Comparison of ENCODE assay signal across 11 cellular contexts in genomic region chr7:1611708-1612241, GRCh38. TPM values are rescaled to one million over a fixed set of nuclear protein-coding genes. Genes with fewer than 3 reads are reported as not detected.
DNase-seq lines count a peak whose midpoint lies in the region; ATAC-seq, FAIRE-seq and TF ChIP-seq lines count a peak whose summit lies in the region.
"Had no signal": no experiment of that assay in that cellular context is flagged by ENCODE, and none has a peak within 500 bp of the region (broad histone marks: within the 10 kb centered on the region; RNA-seq: fewer than 3 reads in every experiment).

No MANE protein-coding gene starts in this region.

- ATAC-seq in GM21825 (IDR thresholded peaks at IDR 0.05; ENCODE audit: unreplicated experiment), result no peak
- ATAC-seq in HG03045 (IDR thresholded peaks at IDR 0.05; ENCODE audit: unreplicated experiment), result no peak

- H3K27ac Mint-ChIP-seq in MCF 10A (ENCODE audit: low read depth, unreplicated experiment), result no peak overlapping the region
- peak overlapping the region; percentile 69 for H3K27ac Mint-ChIP-seq in astrocyte (ENCODE audit: unreplicated experiment)

- CTCF ChIA-PET in MCF 10A (lab: Yijun Ruan, JAX), result no interaction called here
- CTCF ChIA-PET in GM10248 (lab: Yijun Ruan, JAX), result no interaction called here

- H3K27me3 Mint-ChIP-seq in MCF 10A (ENCODE audit: insufficient read depth, unreplicated experiment) (peaks cover 27% of the 10 kb centered on the region), astrocyte (ENCODE audit: low read depth, unreplicated experiment) (peaks cover 30% of the 10 kb centered on the region)

- TF ChIP-seq CTCF in MCF 10A (IDR thresholded peaks at IDR 0.05; ENCODE audit: unreplicated experiment), result no peak
- TF ChIP-seq CTCF in breast epithelium (IDR thresholded peaks at IDR 0.05), result no peak
- no peak for TF ChIP-seq CTCF in astrocyte (IDR thresholded peaks at IDR 0.05; ENCODE audit: insufficient read depth, low read depth, low read length)
- no peak for TF ChIP-seq CTCF in GM10248 (IDR thresholded peaks at IDR 0.05; ENCODE audit: control extremely low read depth, extremely low read depth, low read depth, missing control alignments)

- H3K4me1 Mint-ChIP-seq in MCF 10A (ENCODE audit: insufficient read depth, unreplicated experiment) (peaks cover 17% of the 10 kb centered on the region), astrocyte (ENCODE audit: low read depth, unreplicated experiment) (peaks cover 9% of the 10 kb centered on the region)

- H3K27me3 ChIP-seq in breast epithelium (peaks cover 0 to 7% of the 10 kb centered on the region in 2 donors), astrocyte (ENCODE audit: insufficient read depth, low read length) (no peaks in the 10 kb centered on the region)

- H3K9me3 ChIP-seq in breast epithelium (no peaks in the 10 kb centered on the region), astrocyte (ENCODE audit: insufficient read depth, low read depth, low read length) (no peaks in the 10 kb centered on the region)
- H3K9me3 ChIP-seq: heart right ventricle had no signal

- no peak overlapping the region for H3K4me3 ChIP-seq in breast epithelium
- H3K4me3 ChIP-seq in astrocyte (ENCODE audit: insufficient read depth, low read depth, low read length), result no peak overlapping the region
- H3K4me3 ChIP-seq: heart right ventricle had no signal

- H3K9me3 Mint-ChIP-seq in MCF 10A (ENCODE audit: unreplicated experiment) (no peaks in the 10 kb centered on the region), astrocyte (ENCODE audit: unreplicated experiment) (peaks cover 5% of the 10 kb centered on the region)

- H3K27ac ChIP-seq in breast epithelium (no peak overlapping the region), astrocyte (ENCODE audit: low read depth, low read length) (peak overlapping the region; percentile 41)
- H3K27ac ChIP-seq: heart right ventricle had no signal

- H3K36me3 Mint-ChIP-seq in MCF 10A (ENCODE audit: insufficient read depth, unreplicated experiment) (peaks cover 7% of the 10 kb centered on the region), astrocyte (ENCODE audit: low read depth, unreplicated experiment) (no peaks in the 10 kb centered on the region)

- no peaks in the 10 kb centered on the region for H4K20me1 ChIP-seq in astrocyte (ENCODE audit: insufficient read depth, low read length)

- H3K36me3 ChIP-seq in breast epithelium (no peaks in the 10 kb centered on the region), astrocyte (ENCODE audit: insufficient read depth, low read length) (no peaks in the 10 kb centered on the region)
- H3K36me3 ChIP-seq: heart right ventricle had no signal

- no TSS peak for BruUV-seq in MCF 10A (replicated peaks; lab: Mats Ljungman, UMichigan)

- H3K9ac ChIP-seq in astrocyte (ENCODE audit: low read length), result peak overlapping the region; percentile 30

- H3K4me3 Mint-ChIP-seq in MCF 10A (ENCODE audit: unreplicated experiment) (no peak overlapping the region), astrocyte (ENCODE audit: unreplicated experiment) (no peak overlapping the region)

- H3K4me2 ChIP-seq in astrocyte (ENCODE audit: low read length), result peak overlapping the region; percentile 55

- DNase-seq in MCF 10A (ENCODE audit: unreplicated experiment) (peak; percentile 93), breast epithelium (ENCODE audit: low spot score in 2 of 2) (no peak), astrocyte (ENCODE audit: low read depth) (peak; percentile 92), iris pigment epithelial cell (ENCODE audit: low read depth) (peak; percentile 64), NCI-H69 (lab: John Stamatoyannopoulos, UW) (no peak), GM10248 (ENCODE audit: extremely low spot score) (no peak)
- DNase-seq: 8988T, heart right ventricle, NCI-H1417 had no signal

- intact Hi-C loops in MCF 10A (cut with micrococcal nuclease) (no loop called here), breast epithelium (cut with DNase I; ENCODE audit: low total_unique reads) (no loop called here)

- TF ChIP-seq POLR2A in breast epithelium (IDR thresholded peaks at IDR 0.05), result no peak

- H2AFZ ChIP-seq in astrocyte (ENCODE audit: low read depth, low read length), result peak overlapping the region; percentile 17

- no peak for FAIRE-seq in astrocyte (lab: Jason Lieb, UNC)

- no peaks in the 10 kb centered on the region for H3K79me2 ChIP-seq in astrocyte (ENCODE audit: insufficient read depth, low read length)

- POLR2A ChIA-PET in MCF 10A (lab: Yijun Ruan, JAX), result no interaction called here
- POLR2A ChIA-PET in GM10248 (lab: Yijun Ruan, JAX), result no interaction called here

- H3K4me1 ChIP-seq in breast epithelium (no peaks in the 10 kb centered on the region), astrocyte (ENCODE audit: insufficient read depth, low read length) (peaks cover 7% of the 10 kb centered on the region)
- H3K4me1 ChIP-seq: heart right ventricle had no signal

RNA-seq across cellular contexts. Expression of gene PSMG3, which starts 41.9 kb away (rescaled TPM):
- 38.2 and 42.1 TPM in 2 replicates for total RNA-seq in MCF 10A (2022)
- 10 to 100 TPM; 32.6 to 52.8 (median 45.4) TPM for total RNA-seq in breast epithelium
- total RNA-seq in astrocyte, result 30.3 and 33.6 TPM in 2 replicates

RNA-seq across cellular contexts. Expression of gene TMEM184A, which starts 55.8 kb away (rescaled TPM):
- total RNA-seq in MCF 10A (2022) (9.0 and 14.2 TPM in 2 replicates), breast epithelium (1 to 10 TPM in 2 of 3 donors, not detected in 1; 6.6 to 8.2 TPM), astrocyte (1.8 and 2.1 TPM in 2 replicates)

RNA-seq across cellular contexts. Expression of gene ELFN1, which starts 58.3 kb away (rescaled TPM):
- total RNA-seq in MCF 10A (2022) (not detected in 2 replicates), breast epithelium (1 to 10 TPM in 1 of 3 donors, under 1 TPM in 2; 0.59 to 1.3 (median 0.96) TPM), astrocyte (18.0 and 19.7 TPM in 2 replicates)

Comparison
In these comparisons a context has a peak if more than half of its experiments do, and no peak if none do; other contexts are left out.
1. DNase-seq: peak in MCF 10A (single experiment), astrocyte (single experiment) and iris pigment epithelial cell (single experiment); none in breast epithelium (0 of 2), NCI-H69 (single experiment) and GM10248 (single experiment).